21 cellular contexts compared by ENCODE assay signal in the genomic region with DNA sequence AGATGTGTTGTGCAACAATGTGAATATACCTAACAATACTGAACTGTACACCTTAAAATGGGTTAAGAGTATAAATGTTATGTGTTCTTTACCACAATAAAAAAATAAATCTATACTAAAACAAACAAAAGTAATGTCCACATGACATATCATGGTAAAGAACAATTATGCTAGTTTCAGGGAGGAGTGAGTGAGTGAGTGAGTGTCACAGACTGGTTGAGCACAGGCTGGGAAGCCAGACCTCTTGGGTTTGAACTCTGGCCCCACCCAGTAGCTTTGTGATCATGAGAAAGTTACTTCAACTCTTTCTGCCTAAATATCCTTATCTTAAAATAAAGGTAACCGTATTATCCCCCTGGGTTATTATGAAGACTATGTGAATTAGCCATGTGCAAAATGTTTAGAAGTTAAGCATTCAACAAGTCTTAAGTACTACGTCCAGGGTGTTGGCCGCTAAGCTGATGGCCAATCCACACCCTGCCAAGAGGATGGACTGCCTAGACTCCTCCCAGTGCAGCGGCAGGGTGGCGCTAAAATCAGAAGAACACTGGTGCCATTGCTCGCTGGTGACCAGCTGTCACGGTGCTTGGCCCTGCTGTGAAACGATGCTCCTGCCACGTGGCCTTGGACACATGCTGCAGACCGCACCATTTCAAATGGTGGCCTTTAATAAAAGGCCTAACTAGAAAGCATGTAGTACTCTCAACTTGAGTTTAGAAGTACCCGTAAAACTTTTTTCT.
"Had no signal": no experiment of that assay in that cellular context is flagged by ENCODE, and none has a peak within 500 bp of the region (broad histone marks: within the 10 kb centered on the region; RNA-seq: fewer than 3 reads in every experiment).

No MANE protein-coding gene starts in this region.

- H3K4me2 ChIP-seq: KMS-11 had no signal

- H3K36me3 ChIP-seq: ascending aorta, MG63, SJSA1 had no signal

- DNase-seq: activated CD4-positive, alpha-beta T cell treated with anti-CD3 and anti-CD28 coated beads for 48 hours; activated CD4-positive, alpha-beta T cell treated with anti-CD3 and anti-CD28 coated beads, Interleukin-2, amount 50 U/mL, for 48 hours; activated CD4-positive, CD25-positive, alpha-beta regulatory T cell treated with anti-CD3 and anti-CD28 coated beads, Interleukin-2, amount 50 U/mL, for 72 hours; activated CD8-positive, alpha-beta memory T cell treated with anti-CD3 and anti-CD28 coated beads, Interleukin-2, amount 10 ng/mL, durations not matched to agents 7 days and 5 days; activated effector memory CD4-positive, alpha-beta T cell treated with Interleukin-2 at 50 U/mL for 16 hours; activated naive CD4-positive, alpha-beta T cell; activated T-cell treated with anti-CD3 and anti-CD28 coated beads, Interleukin-2, amount 50 U/mL, for 24 hours; MG63; NCI-H1105; NCI-H1436; NCI-H1694 treated with DMSO at 0.1 percent for 48 hours; NCI-H510A treated with DMSO at 0.1 percent for 48 hours; SHP77 had no signal

- H3K36me3 Mint-ChIP-seq: activated naive CD4-positive, alpha-beta T cell treated with anti-CD3 and anti-CD28 coated beads, Interleukin-2, amount 50 U/mL, for 24 hours had no signal

- H3K27me3 Mint-ChIP-seq: activated CD8-positive, alpha-beta memory T cell treated with anti-CD3 and anti-CD28 coated beads, Interleukin-2, amount 10 ng/mL, durations not matched to agents 7 days and 5 days; activated naive CD4-positive, alpha-beta T cell treated with anti-CD3 and anti-CD28 coated beads, Interleukin-2, amount 50 U/mL, for 24 hours; activated T-cell treated with anti-CD3 and anti-CD28 coated beads, Interleukin-2, amount 50 U/mL, for 24 hours had no signal

- H3K4me3 Mint-ChIP-seq: activated CD8-positive, alpha-beta memory T cell treated with anti-CD3 and anti-CD28 coated beads, Interleukin-2, amount 10 ng/mL, durations not matched to agents 7 days and 5 days; activated naive CD4-positive, alpha-beta T cell treated with anti-CD3 and anti-CD28 coated beads, Interleukin-2, amount 50 U/mL, for 24 hours; activated T-cell treated with anti-CD3 and anti-CD28 coated beads, Interleukin-2, amount 50 U/mL, for 24 hours; activated T-helper 1 cell treated with anti-CD3 and anti-CD28 coated beads, Interleukin-12 subunit alpha, Interleukin-12 subunit beta, Interleukin-2, Interleukin-4 antibody, amounts not matched to agents 30 ng/mL and 10 ng/mL and 1 ng/mL, durations not matched to agents 14 hours and 24 hours and 36 hours; T-helper 1 cell treated with Interleukin-12 subunit alpha and Interleukin-12 subunit beta and Interleukin-4 antibody, amounts not matched to agents 30 μg/mL and 1 μg/mL, for 36 hours had no signal

- H3K9me3 Mint-ChIP-seq: activated naive CD4-positive, alpha-beta T cell treated with anti-CD3 and anti-CD28 coated beads, Interleukin-2, amount 50 U/mL, for 24 hours; activated T-cell treated with anti-CD3 and anti-CD28 coated beads, Interleukin-2, amount 50 U/mL, for 24 hours; activated T-helper 1 cell treated with anti-CD3 and anti-CD28 coated beads, Interleukin-12 subunit alpha, Interleukin-12 subunit beta, Interleukin-2, Interleukin-4 antibody, amounts not matched to agents 30 ng/mL and 10 ng/mL and 1 ng/mL, durations not matched to agents 14 hours and 24 hours and 36 hours; T-helper 1 cell treated with Interleukin-12 subunit alpha and Interleukin-12 subunit beta and Interleukin-4 antibody, amounts not matched to agents 30 μg/mL and 1 μg/mL, for 36 hours had no signal

- H3K9me3 ChIP-seq: ascending aorta, body of pancreas, MG63, SJSA1 had no signal

- H3K9ac ChIP-seq: KMS-11 had no signal

- H3K27me3 ChIP-seq: ascending aorta, body of pancreas, MG63, SJSA1 had no signal

- H3K27ac ChIP-seq: ascending aorta, KMS-11, SJSA1 had no signal

- H3K27ac Mint-ChIP-seq: activated CD8-positive, alpha-beta memory T cell treated with anti-CD3 and anti-CD28 coated beads, Interleukin-2, amount 10 ng/mL, durations not matched to agents 7 days and 5 days; activated naive CD4-positive, alpha-beta T cell treated with anti-CD3 and anti-CD28 coated beads, Interleukin-2, amount 50 U/mL, for 24 hours; activated T-cell treated with anti-CD3 and anti-CD28 coated beads, Interleukin-2, amount 50 U/mL, for 24 hours; activated T-helper 1 cell treated with anti-CD3 and anti-CD28 coated beads, Interleukin-12 subunit alpha, Interleukin-12 subunit beta, Interleukin-2, Interleukin-4 antibody, amounts not matched to agents 30 ng/mL and 10 ng/mL and 1 ng/mL, durations not matched to agents 14 hours and 24 hours and 36 hours; T-helper 1 cell treated with Interleukin-12 subunit alpha and Interleukin-12 subunit beta and Interleukin-4 antibody, amounts not matched to agents 30 μg/mL and 1 μg/mL, for 36 hours had no signal

- FAIRE-seq: bronchial epithelial cell had no signal

- ATAC-seq: activated CD8-positive, alpha-beta memory T cell treated with anti-CD3 and anti-CD28 coated beads, Interleukin-2, amount 10 ng/mL, durations not matched to agents 7 days and 5 days had no signal

- H3K4me1 Mint-ChIP-seq: activated naive CD4-positive, alpha-beta T cell treated with anti-CD3 and anti-CD28 coated beads, Interleukin-2, amount 50 U/mL, for 24 hours had no signal

- H3K4me1 ChIP-seq: ascending aorta, SJSA1 had no signal

- H3K4me3 ChIP-seq: ascending aorta, body of pancreas, MG63, SJSA1 had no signal
